8 cellular contexts compared by ENCODE assay signal in the genomic region with DNA sequence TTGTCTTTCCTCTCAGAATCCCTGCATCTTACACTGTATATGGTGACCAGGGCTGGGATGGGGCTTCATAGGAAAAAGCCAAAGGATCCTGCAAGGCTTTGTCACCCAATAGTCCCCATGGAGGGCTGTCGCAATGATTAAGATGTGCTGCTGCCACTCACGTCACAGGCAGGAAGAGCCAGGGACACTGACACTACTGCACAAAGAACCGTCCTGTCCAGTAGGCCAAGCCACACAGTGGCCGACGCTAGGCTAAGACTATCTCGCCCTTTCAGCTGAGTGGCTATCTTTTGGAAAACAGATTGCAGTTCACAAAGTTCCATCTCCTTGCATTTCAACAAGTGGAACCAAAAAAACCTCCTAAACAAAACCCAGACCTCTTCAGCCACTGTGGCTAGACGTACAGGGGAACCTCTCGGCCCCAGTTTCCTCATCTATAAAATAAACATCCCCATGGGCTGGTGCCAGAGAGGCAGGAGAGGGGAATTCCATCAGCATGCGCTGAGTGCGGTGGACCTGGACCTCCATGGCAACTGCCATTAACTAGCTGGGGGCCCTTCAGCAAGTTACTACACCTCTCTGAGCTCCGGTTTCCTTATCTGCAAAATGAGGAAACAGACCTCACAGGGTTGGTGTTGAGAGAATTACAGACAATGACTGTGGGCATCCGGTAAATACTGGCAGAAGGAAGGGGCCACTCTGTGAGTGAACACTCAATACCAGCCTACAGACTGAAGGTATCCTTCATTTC. TPM values are rescaled to one million over a fixed set of nuclear protein-coding genes. Genes with fewer than 3 reads are reported as not detected.
DNase-seq lines count a peak whose midpoint lies in the region; ATAC-seq and TF ChIP-seq lines count a peak whose summit lies in the region.

No MANE protein-coding gene starts in this region.

- peak; percentile 46 for ATAC-seq in GM19455 (IDR thresholded peaks at IDR 0.05; ENCODE audit: unreplicated experiment)
- ATAC-seq in activated naive CD8-positive, alpha-beta T cell treated with anti-CD3 and anti-CD28 coated beads, Interleukin-2, amount 10 ng/mL, durations not matched to agents 7 days and 5 days (ENCODE audit: low read depth) = peak; percentile 66

- H3K4me1 Mint-ChIP-seq in activated naive CD8-positive, alpha-beta T cell treated with anti-CD3 and anti-CD28 coated beads, Interleukin-2, amount 10 ng/mL, durations not matched to agents 7 days and 5 days = peaks cover 82% of the 10 kb centered on the region
- peaks cover 40% of the 10 kb centered on the region for H3K4me1 Mint-ChIP-seq in type B pancreatic cell (ENCODE audit: unreplicated experiment)

- TF ChIP-seq CTCF in type B pancreatic cell (conservative IDR thresholded peaks at IDR 0.05) = no peak

- POLR2A ChIA-PET in activated naive CD8-positive, alpha-beta T cell treated with anti-CD3 and anti-CD28 coated beads, Interleukin-2, amount 10 ng/mL, durations not matched to agents 7 days and 5 days (lab: Charles Lee) = interaction anchor here (0.6 to 3.6 kb wide), 8 partner anchors 9 to 120 kb away, joined by 3 to 49 read pairs (median 8); a partner anchor contains a TSS

- H3K9me3 Mint-ChIP-seq in activated naive CD8-positive, alpha-beta T cell treated with anti-CD3 and anti-CD28 coated beads, Interleukin-2, amount 10 ng/mL, durations not matched to agents 7 days and 5 days = no peaks in the 10 kb centered on the region
- H3K9me3 Mint-ChIP-seq in type B pancreatic cell = no peaks in the 10 kb centered on the region

- H3K27me3 Mint-ChIP-seq in activated naive CD8-positive, alpha-beta T cell treated with anti-CD3 and anti-CD28 coated beads, Interleukin-2, amount 10 ng/mL, durations not matched to agents 7 days and 5 days = no peaks in the 10 kb centered on the region
- no peaks in the 10 kb centered on the region for H3K27me3 Mint-ChIP-seq in type B pancreatic cell

- peaks cover 21% of the 10 kb centered on the region for H3K36me3 Mint-ChIP-seq in activated naive CD8-positive, alpha-beta T cell treated with anti-CD3 and anti-CD28 coated beads, Interleukin-2, amount 10 ng/mL, durations not matched to agents 7 days and 5 days
- peaks cover 12% of the 10 kb centered on the region for H3K36me3 Mint-ChIP-seq in type B pancreatic cell

- peak; percentile 94 for DNase-seq in Jurkat, Clone E6-1 (ENCODE audit: low read depth, low spot score)
- DNase-seq in activated naive CD8-positive, alpha-beta T cell treated with anti-CD3 and anti-CD28 coated beads, Interleukin-2, amount 10 ng/mL, durations not matched to agents 7 days and 5 days = peak; percentile 48
- DNase-seq in medulla oblongata (ENCODE audit: extremely low spot score) (peak; percentile 38), EL (no peak), NCI-H146 (lab: John Stamatoyannopoulos, UW) (no peak), NCI-H1048 (lab: John Stamatoyannopoulos, UW) (no peak), type B pancreatic cell (ENCODE audit: extremely low spot score, unreplicated experiment) (no peak)

- peak overlapping the region; percentile 40 for H3K4me3 ChIP-seq in Jurkat, Clone E6-1 (ENCODE audit: low read length)

- peak overlapping the region; percentile 84 for H3K4me3 Mint-ChIP-seq in activated naive CD8-positive, alpha-beta T cell treated with anti-CD3 and anti-CD28 coated beads, Interleukin-2, amount 10 ng/mL, durations not matched to agents 7 days and 5 days
- no peak overlapping the region for H3K4me3 Mint-ChIP-seq in type B pancreatic cell

- peak overlapping the region; percentile 98 for H3K27ac Mint-ChIP-seq in activated naive CD8-positive, alpha-beta T cell treated with anti-CD3 and anti-CD28 coated beads, Interleukin-2, amount 10 ng/mL, durations not matched to agents 7 days and 5 days
- H3K27ac Mint-ChIP-seq in type B pancreatic cell = no peak overlapping the region

RNA-seq across cellular contexts. Expression of a gene that starts 8.7 kb away (rescaled TPM):
- polyA plus RNA-seq in Jurkat, Clone E6-1 (2012; ENCODE audit: insufficient read depth, insufficient read length) = 495 TPM
- 100 to 1,000 TPM; 395 to 412 TPM for total RNA-seq in activated naive CD8-positive, alpha-beta T cell treated with anti-CD3 and anti-CD28 coated beads, Interleukin-2, amount 10 ng/mL, durations not matched to agents 7 days and 5 days
- 264 and 286 TPM in 2 replicates for total RNA-seq in type B pancreatic cell (ENCODE audit: low replicate concordance)

Comparison
In these comparisons a context has a peak if more than half of its experiments do, and no peak if none do; other contexts are left out.
1. DNase-seq: peak in Jurkat, Clone E6-1 (single experiment), activated naive CD8-positive, alpha-beta T cell treated with anti-CD3 and anti-CD28 coated beads, Interleukin-2, amount 10 ng/mL, durations not matched to agents 7 days and 5 days (single experiment) and medulla oblongata (single experiment); none in EL (single experiment), NCI-H146 (single experiment), NCI-H1048 (single experiment) and type B pancreatic cell (single experiment).